In genomic region chr18:5196253-5197031, GRCh38 we compare ENCODE assay signal across 13 cellular contexts. TPM values are rescaled to one million over a fixed set of nuclear protein-coding genes. Genes with fewer than 3 reads are reported as not detected.
DNase-seq lines count a peak whose midpoint lies in the region; ATAC-seq and TF ChIP-seq lines count a peak whose summit lies in the region.
"Had no signal": no experiment of that assay in that cellular context is flagged by ENCODE, and none has a peak within 500 bp of the region (broad histone marks: within the 10 kb centered on the region; RNA-seq: fewer than 3 reads in every experiment).

No MANE protein-coding gene starts in this region.

- no peak for ATAC-seq in GM19023 (IDR thresholded peaks at IDR 0.05; ENCODE audit: unreplicated experiment)

- no peaks in the 10 kb centered on the region for H3K9me3 ChIP-seq in HUES6 (ENCODE audit: control insufficient read depth, insufficient read depth, low read depth, low read length)
- H3K9me3 ChIP-seq: A549 had no signal

- H3K4me1 Mint-ChIP-seq in brain (peaks cover 24% of the 10 kb centered on the region), neural crest cell (peaks cover 17% of the 10 kb centered on the region)

- peak overlapping the region; percentile 77 for H3K4me3 ChIP-seq in HUES6 (ENCODE audit: low read depth, low read length)
- H3K4me3 ChIP-seq: A549 had no signal

- no peaks in the 10 kb centered on the region for H3K36me3 Mint-ChIP-seq in brain
- H3K36me3 Mint-ChIP-seq in neural crest cell (ENCODE audit: low read depth): no peaks in the 10 kb centered on the region

- H3K36me3 ChIP-seq in HUES6 (ENCODE audit: control insufficient read depth, insufficient read depth, low read length): no peaks in the 10 kb centered on the region

- H3K9ac ChIP-seq in HUES6 (ENCODE audit: low read length): no peak overlapping the region

- H3K27ac Mint-ChIP-seq in brain: peak overlapping the region in 3 of 5 experiments; percentile 22 to 92 (median 37)
- H3K27ac Mint-ChIP-seq in neural crest cell (ENCODE audit: unreplicated experiment): no peak overlapping the region
- H3K27ac Mint-ChIP-seq: natural killer cell treated with Interleukin-12 subunit alpha and Interleukin-12 subunit beta and Interleukin-15 and Interleukin-18, amount 100 ng/mL, for 72 hours had no signal

- H3K27me3 ChIP-seq in HUES6 (ENCODE audit: control insufficient read depth, insufficient read depth, low read length): peaks cover 93% of the 10 kb centered on the region

- TF ChIP-seq CTCF in brain (conservative IDR thresholded peaks at IDR 0.05): no peak
- TF ChIP-seq CTCF in neural crest cell (conservative IDR thresholded peaks at IDR 0.05): no peak

- no peaks in the 10 kb centered on the region; the same call in 1 of the 2 replicates for H3K4me1 ChIP-seq in HUES6 (ENCODE audit: control insufficient read depth, insufficient read depth, low read length)
- H3K4me1 ChIP-seq: A549 had no signal

- H3K27ac ChIP-seq in HUES6 (ENCODE audit: low read depth, low read length): no peak overlapping the region
- H3K27ac ChIP-seq: A549 had no signal

- DNase-seq in NCI-H748 (lab: John Stamatoyannopoulos, UW; ENCODE audit: unreplicated experiment): peak; percentile 10
- DNase-seq in NCI-H748 treated with DMSO at 0.1 percent for 48 hours (lab: John Stamatoyannopoulos, UW): no peak
- DNase-seq in neural crest cell (ENCODE audit: low read depth, low spot score): peak; percentile 1
- no peak for DNase-seq in activated CD8-positive, alpha-beta memory T cell treated with anti-CD3 and anti-CD28 coated beads for 24 hours
- no peak for DNase-seq in dermis blood vessel endothelial cell
- DNase-seq: activated CD4-positive, alpha-beta T cell treated with anti-CD3 and anti-CD28 coated beads for 1 hour; NCI-H187 treated with DMSO at 0.1 percent for 48 hours had no signal

- H3K9me3 Mint-ChIP-seq in brain: peaks cover 0 to 4% (median 0%) of the 10 kb centered on the region in 5 experiments
- no peaks in the 10 kb centered on the region for H3K9me3 Mint-ChIP-seq in neural crest cell

- peak overlapping the region; percentile 84 to 89 (median 85) for H3K4me3 Mint-ChIP-seq in brain
- peak overlapping the region; percentile 58 for H3K4me3 Mint-ChIP-seq in neural crest cell
- H3K4me3 Mint-ChIP-seq: natural killer cell treated with Interleukin-12 subunit alpha and Interleukin-12 subunit beta and Interleukin-15 and Interleukin-18, amount 100 ng/mL, for 72 hours had no signal

- H3K27me3 Mint-ChIP-seq in brain (peaks cover 82% of the 10 kb centered on the region), neural crest cell (ENCODE audit: low read depth) (peaks cover 95% of the 10 kb centered on the region)

RNA-seq across cellular contexts. Expression of gene AKAIN1, which starts 0.6 kb away (rescaled TPM):
- polyA plus RNA-seq in brain (ENCODE audit: insufficient read depth, low read depth, low replicate concordance): not detected
- not detected in 2 replicates for total RNA-seq in neural crest cell
- not detected in 2 replicates for total RNA-seq in dermis blood vessel endothelial cell
- total RNA-seq: endothelial cell of umbilical vein; natural killer cell treated with Interleukin-12 subunit alpha and Interleukin-12 subunit beta and Interleukin-15 and Interleukin-18, amount 100 ng/mL, for 72 hours had no signal
- polyA plus RNA-seq: A549, endothelial cell of umbilical vein had no signal

Comparison
In these comparisons a context has a peak if more than half of its experiments do, and no peak if none do; other contexts are left out.
1. DNase-seq: peak in NCI-H748 (single experiment) and neural crest cell (single experiment); none in NCI-H748 treated with DMSO at 0.1 percent for 48 hours (single experiment), activated CD8-positive, alpha-beta memory T cell treated with anti-CD3 and anti-CD28 coated beads for 24 hours (single experiment) and dermis blood vessel endothelial cell (single experiment).